Comparison of ENCODE assay signal across 16 cellular contexts in the genomic region with DNA sequence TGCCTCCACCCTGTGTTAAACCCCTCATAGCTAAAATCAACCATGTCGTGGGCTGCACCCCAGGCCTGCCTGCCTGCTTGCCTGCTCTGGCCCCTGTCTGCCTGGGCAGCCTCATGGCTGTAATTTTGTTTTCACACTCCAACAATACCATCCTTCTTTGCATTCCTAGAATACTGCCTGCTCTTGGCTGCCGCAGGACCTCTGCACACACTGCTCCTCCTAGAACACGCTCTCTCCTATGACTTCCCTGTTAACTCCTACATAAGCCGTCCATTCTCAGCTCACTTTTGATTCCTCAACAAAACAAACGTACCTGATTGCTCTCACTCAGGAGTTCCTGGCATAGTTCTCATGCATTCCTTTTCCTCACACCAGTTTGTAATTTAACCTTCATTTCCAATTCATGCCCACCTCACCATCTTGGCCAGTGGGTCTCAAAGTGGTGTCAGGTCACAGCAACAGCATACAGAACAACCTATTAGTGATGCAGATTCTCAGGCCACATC. TPM values are rescaled to one million over a fixed set of nuclear protein-coding genes. Genes with fewer than 3 reads are reported as not detected.
DNase-seq lines count a peak whose midpoint lies in the region; ATAC-seq, FAIRE-seq and TF ChIP-seq lines count a peak whose summit lies in the region.
"Had no signal": no experiment of that assay in that cellular context is flagged by ENCODE, and none has a peak within 500 bp of the region (broad histone marks: within the 10 kb centered on the region; RNA-seq: fewer than 3 reads in every experiment).

No MANE protein-coding gene starts in this region.

- H3K27ac ChIP-seq in IMR-90 (ENCODE audit: insufficient read depth, low read length) (no peak overlapping the region), GM12878 (ENCODE audit: control insufficient read depth, insufficient read depth) (no peak overlapping the region), upper lobe of right lung (no peak overlapping the region)
- H3K27ac ChIP-seq: HL-60 had no signal

- TF ChIP-seq POLR2A in IMR-90 (IDR thresholded peaks at IDR 0.05; ENCODE audit: low read depth, low read length) (no peak), GM12878 (IDR thresholded peaks at IDR 0.05; ENCODE audit: low read depth, low read length) (no peak)

- H3K23ac ChIP-seq in IMR-90 (ENCODE audit: low read depth, low read length) = 0 out of 2 replicates have a peak overlapping the region, but pooled peaks have one; percentile 42

- RAD21 ChIA-PET in GM12878 (lab: Charles Lee; ENCODE audit: unreplicated experiment) = no interaction called here

- peaks cover 18 to 47% of the 10 kb centered on the region in 2 experiments for H3K79me1 ChIP-seq in IMR-90 (ENCODE audit: low read depth in 1 of 2, low read length in 2 of 2)

- ATAC-seq in IMR-90 (ENCODE audit: low read depth) (no peak), GM12878 (no peak), upper lobe of right lung (no peak)
- ATAC-seq: A549 had no signal

- no peak overlapping the region for H3K18ac ChIP-seq in IMR-90 (ENCODE audit: low read depth, low read length)

- no peak overlapping the region for H4K91ac ChIP-seq in IMR-90 (ENCODE audit: insufficient read depth, low read depth, low read length)

- 0 out of 2 replicates have a peak overlapping the region, but pooled peaks have one; percentile 27 for H2AK5ac ChIP-seq in IMR-90 (ENCODE audit: low read depth, low read length)

- H3K4me3 ChIP-seq in IMR-90 (ENCODE audit: insufficient read depth, low read depth, low read length) (no peak overlapping the region), GM12878 (peak overlapping the region; percentile 52; the same call in 1 of the 2 replicates), upper lobe of right lung (no peak overlapping the region)
- H3K4me3 ChIP-seq: A549, smooth muscle cell had no signal

- no peak for TF ChIP-seq EP300 in GM12878 (IDR thresholded peaks at IDR 0.05; ENCODE audit: borderline replicate concordance in 1 of 2, control insufficient read depth in 1 of 2, low read depth in 2 of 2, low read length in 2 of 2)

- POLR2A ChIA-PET in activated CD4-positive, alpha-beta T cell treated with anti-CD3 and anti-CD28 coated beads, Interleukin-2, amount 10 ng/mL, durations not matched to agents 7 days and 5 days (lab: Charles Lee) = no interaction called here
- POLR2A ChIA-PET in IMR-90 (lab: Charles Lee; ENCODE audit: unreplicated experiment) (no interaction called here), GM12878 (lab: Charles Lee) (no interaction called here)

- H2BK120ac ChIP-seq in IMR-90 (ENCODE audit: low read depth, low read length) = no peak overlapping the region

- no peak for FAIRE-seq in GM12878 (lab: Jason Lieb, UNC)
- FAIRE-seq: A549, TTC549 had no signal

- H2BK15ac ChIP-seq in IMR-90 (ENCODE audit: low read depth, low read length) = no peak overlapping the region

- peaks cover 48% of the 10 kb centered on the region for H3K79me2 ChIP-seq in GM12878 (ENCODE audit: control insufficient read depth, insufficient read depth, low read length)

- H3K4me3 Mint-ChIP-seq in activated CD4-positive, alpha-beta T cell treated with anti-CD3 and anti-CD28 coated beads, Interleukin-2, amount 10 ng/mL, durations not matched to agents 7 days and 5 days = peak overlapping the region; percentile 80
- H3K4me3 Mint-ChIP-seq in nephron progenitor cell = peak overlapping the region; percentile 24

- H3K36me3 Mint-ChIP-seq in activated CD4-positive, alpha-beta T cell treated with anti-CD3 and anti-CD28 coated beads, Interleukin-2, amount 10 ng/mL, durations not matched to agents 7 days and 5 days (ENCODE audit: low read depth) = peaks cover 33% of the 10 kb centered on the region
- peaks cover 37% of the 10 kb centered on the region for H3K36me3 Mint-ChIP-seq in nephron progenitor cell (ENCODE audit: low read depth)

- H3K27ac Mint-ChIP-seq in activated CD4-positive, alpha-beta T cell treated with anti-CD3 and anti-CD28 coated beads, Interleukin-2, amount 10 ng/mL, durations not matched to agents 7 days and 5 days = no peak overlapping the region
- H3K27ac Mint-ChIP-seq in nephron progenitor cell = peak overlapping the region; percentile 6

- no peak for DNase-seq in activated CD4-positive, alpha-beta T cell treated with anti-CD3 and anti-CD28 coated beads, Interleukin-2, amount 10 ng/mL, durations not matched to agents 7 days and 5 days
- DNase-seq in activated CD4-positive, alpha-beta T cell treated with anti-CD3 and anti-CD28 coated beads, Interleukin-2, amount 50 U/mL, for 4 hours = no peak
- DNase-seq in IMR-90 (no peak), GM12878 (ENCODE audit: low read depth, low spot score) (no peak), nephron progenitor cell (no peak), DMS153 treated with DMSO at 0.1 percent for 48 hours (lab: John Stamatoyannopoulos, UW; ENCODE audit: unreplicated experiment) (no peak), upper lobe of right lung (no peak), NK-92 (lab: John Stamatoyannopoulos, UW; ENCODE audit: unreplicated experiment) (no peak)
- DNase-seq: hypothalamus, NCI-H187 treated with DMSO at 0.1 percent for 48 hours, NCI-H69, occipital lobe had no signal

- H3K36me3 ChIP-seq in IMR-90 (ENCODE audit: control insufficient read depth, insufficient read depth, low read length) (no peaks in the 10 kb centered on the region), GM12878 (ENCODE audit: control insufficient read depth in 2 of 2, insufficient read depth in 2 of 2, low read length in 1 of 2) (no peaks in the 10 kb centered on the region), upper lobe of right lung (no peaks in the 10 kb centered on the region)

- CTCF ChIA-PET in activated CD4-positive, alpha-beta T cell treated with anti-CD3 and anti-CD28 coated beads, Interleukin-2, amount 10 ng/mL, durations not matched to agents 7 days and 5 days (lab: Charles Lee) = no interaction called here
- CTCF ChIA-PET in IMR-90 (lab: Yijun Ruan, JAX) = no interaction called here
- CTCF ChIA-PET in GM12878 (lab: Yijun Ruan, JAX) = interaction anchor here (1.0 kb wide), 1 partner anchor 86 kb away, joined by 3 read pairs; no protein-coding TSS in a partner anchor

- SMC1A ChIA-PET in GM12878 (lab: Charles Lee; ENCODE audit: uncharacterized antibody, unreplicated experiment) = interaction anchor here (1.2 kb wide), 1 partner anchor 25 kb away, joined by 3 read pairs; no protein-coding TSS in a partner anchor

- intact Hi-C loops in IMR-90 (cut with micrococcal nuclease) (loop anchor here (5.0 to 10.0 kb wide), 4 partner anchors 49 to 617 kb away; no protein-coding TSS in a partner anchor), GM12878 (cut with micrococcal nuclease; ENCODE audit: unreplicated experiment) (loop anchor here (2.0 to 5.0 kb wide), 2 partner anchors 85 to 444 kb away; no protein-coding TSS in a partner anchor), upper lobe of right lung (cut with DNase I) (no loop called here)

- no peak overlapping the region for H2BK5ac ChIP-seq in IMR-90 (ENCODE audit: low read depth, low read length, poor library complexity, severe bottlenecking)

- TF ChIP-seq RAD21 in IMR-90 (IDR thresholded peaks at IDR 0.05; ENCODE audit: low read length) = no peak
- TF ChIP-seq RAD21 in GM12878 (IDR thresholded peaks at IDR 0.05; ENCODE audit: insufficient read depth, low read depth, low read length) = no peak

- 0 out of 2 replicates have a peak overlapping the region, but pooled peaks have one; percentile 32 for H3K4ac ChIP-seq in IMR-90 (ENCODE audit: low read depth, low read length)

- H2AFZ ChIP-seq in IMR-90 (replicated peaks; ENCODE audit: low read length, poor library complexity) (no peak overlapping the region), GM12878 (ENCODE audit: control insufficient read depth, low read depth, low read length) (no peak overlapping the region)

- peaks cover 11% of the 10 kb centered on the region; the same call in 1 of the 2 replicates for H4K20me1 ChIP-seq in IMR-90 (ENCODE audit: insufficient read depth, low read length)
- no peaks in the 10 kb centered on the region for H4K20me1 ChIP-seq in GM12878 (ENCODE audit: control insufficient read depth, insufficient read depth)

- no peak overlapping the region for H4K5ac ChIP-seq in IMR-90 (ENCODE audit: low read depth, low read length)

- H3K9me3 ChIP-seq in IMR-90 (ENCODE audit: control insufficient read depth, insufficient read depth, low read length) = no peaks in the 10 kb centered on the region
- H3K9me3 ChIP-seq in GM12878 (replicated peaks; ENCODE audit: control insufficient read depth, insufficient read depth, low read length) = no peaks in the 10 kb centered on the region
- no peaks in the 10 kb centered on the region for H3K9me3 ChIP-seq in upper lobe of right lung
- H3K9me3 ChIP-seq: A549 had no signal

- dilution Hi-C loops in IMR-90 (cut with HindIII; ENCODE audit: low sequenced_read_pairs, unreplicated experiment) = no loop called here

- H3K27me3 ChIP-seq in IMR-90 (ENCODE audit: control insufficient read depth, insufficient read depth, low read length) (no peaks in the 10 kb centered on the region), GM12878 (replicated peaks in 1 of 2; ENCODE audit: control insufficient read depth in 2 of 2, insufficient read depth in 2 of 2, low read length in 1 of 2) (no peaks in the 10 kb centered on the region), upper lobe of right lung (no peaks in the 10 kb centered on the region)

- H3K4me1 ChIP-seq in IMR-90 (ENCODE audit: control insufficient read depth, insufficient read depth, low read length) = peaks cover 7% of the 10 kb centered on the region
- peaks cover 18% of the 10 kb centered on the region for H3K4me1 ChIP-seq in GM12878 (ENCODE audit: control insufficient read depth, insufficient read depth, low read length)
- peaks cover 38% of the 10 kb centered on the region for H3K4me1 ChIP-seq in upper lobe of right lung

- H4K8ac ChIP-seq in IMR-90 (ENCODE audit: low read depth in 2 of 2, low read length in 2 of 2) = no peak overlapping the region

- BruUV-seq in IMR-90 (replicated peaks; lab: Mats Ljungman, UMichigan) (no TSS peak), GM12878 (replicated peaks; lab: Mats Ljungman, UMichigan) (no TSS peak)

- no peaks in the 10 kb centered on the region for H3K9me3 Mint-ChIP-seq in activated CD4-positive, alpha-beta T cell treated with anti-CD3 and anti-CD28 coated beads, Interleukin-2, amount 10 ng/mL, durations not matched to agents 7 days and 5 days
- no peaks in the 10 kb centered on the region for H3K9me3 Mint-ChIP-seq in nephron progenitor cell

- peak overlapping the region; percentile 52 for H2BK20ac ChIP-seq in IMR-90 (ENCODE audit: low read depth, low read length)

- H3K4me1 Mint-ChIP-seq in activated CD4-positive, alpha-beta T cell treated with anti-CD3 and anti-CD28 coated beads, Interleukin-2, amount 10 ng/mL, durations not matched to agents 7 days and 5 days = peaks cover 64% of the 10 kb centered on the region
- H3K4me1 Mint-ChIP-seq in nephron progenitor cell = peaks cover 59% of the 10 kb centered on the region

- peaks cover 13% of the 10 kb centered on the region for H3K9me1 ChIP-seq in IMR-90 (ENCODE audit: insufficient read depth, low read length)

- no peaks in the 10 kb centered on the region for H3K27me3 Mint-ChIP-seq in activated CD4-positive, alpha-beta T cell treated with anti-CD3 and anti-CD28 coated beads, Interleukin-2, amount 10 ng/mL, durations not matched to agents 7 days and 5 days
- peaks cover 6% of the 10 kb centered on the region for H3K27me3 Mint-ChIP-seq in nephron progenitor cell (ENCODE audit: low read depth, poor library complexity)

- H3K4me2 ChIP-seq in IMR-90 (ENCODE audit: low read depth, low read length) (no peak overlapping the region), GM12878 (ENCODE audit: control insufficient read depth, insufficient read depth) (peak overlapping the region; percentile 57)
- H3K4me2 ChIP-seq: smooth muscle cell had no signal

- TF ChIP-seq CTCF in IMR-90 (conservative IDR thresholded peaks at IDR 0.05; ENCODE audit: low read depth, low read length) = no peak
- TF ChIP-seq CTCF in GM12878 (IDR thresholded peaks at IDR 0.05 in 2 of 3, conservative IDR thresholded peaks at IDR 0.05 in 1 of 3; ENCODE audit: control insufficient read depth in 2 of 3, extremely low read depth in 1 of 3, insufficient read depth in 1 of 3, low read depth in 3 of 3, low read length in 3 of 3) = no peak
- TF ChIP-seq CTCF in nephron progenitor cell (IDR thresholded peaks at IDR 0.05) = no peak
- TF ChIP-seq CTCF in upper lobe of right lung (IDR thresholded peaks at IDR 0.05) = no peak

- H3K14ac ChIP-seq in IMR-90 (replicated peaks; ENCODE audit: low read depth, low read length) = peak overlapping the region; percentile 42

- H3K56ac ChIP-seq in IMR-90 (ENCODE audit: extremely low read depth, insufficient read depth, low read length) = no peak overlapping the region

- in situ Hi-C loops in IMR-90 (cut with MboI; ENCODE audit: low sequenced_read_pairs) = no loop called here
- in situ Hi-C loops in GM12878 (cut with MboI) = no loop called here

- H2AK9ac ChIP-seq in IMR-90 (replicated peaks; ENCODE audit: low read depth, low read length, poor library complexity) = no peak overlapping the region

- H3K9ac ChIP-seq in IMR-90 (ENCODE audit: low read depth, low read length) = no peak overlapping the region
- no peak overlapping the region for H3K9ac ChIP-seq in GM12878 (ENCODE audit: control insufficient read depth, insufficient read depth, low read length)

- 87% methylated on average over 4 of the region's 5 CpGs; no CpG with 5 or more reads in 1 of the 2 experiments for WGBS in IMR-90 (ENCODE audit: extremely low coverage in 2 of 2, insufficient read length in 1 of 2), 2 experiments
- 78% methylated on average over 5 of the region's 5 CpGs for WGBS in GM12878 (ENCODE audit: insufficient coverage, insufficient replicate concordance, low lambda C conversion rate, missing lambda C conversion rate)

RNA-seq across cellular contexts. Expression of gene UXS1, which starts 2.5 kb away (rescaled TPM):
- total RNA-seq in activated CD4-positive, alpha-beta T cell treated with anti-CD3 and anti-CD28 coated beads, Interleukin-2, amount 10 ng/mL, durations not matched to agents 7 days and 5 days = 10 to 100 TPM; 77.6 to 85.0 TPM
- total RNA-seq in IMR-90 (2012; rRNA removed) = 24.7 and 33.7 TPM in 2 replicates
- polyA plus RNA-seq in IMR-90 (2012; rRNA removed) = 54.1 and 54.3 TPM in 2 replicates
- 31.1 and 35.6 TPM in 2 replicates for polyA plus RNA-seq in IMR-90 (2012; cell fraction: cytosol; rRNA removed)
- 22.8 and 23.4 TPM in 2 replicates for polyA plus RNA-seq in IMR-90 (2012; cell fraction: nucleus; rRNA removed; ENCODE audit: low replicate concordance)
- 59.8 and 62.8 TPM in 2 replicates for total RNA-seq in GM12878 (2013; cell fraction: nucleolus; rRNA removed)
- total RNA-seq in GM12878 (2014; rRNA removed) = 14.6 and 18.0 TPM in 2 replicates
- 13.2 and 13.6 TPM in 2 replicates for total RNA-seq in GM12878 (2014; rRNA removed; fragmentation: Illumina TruSeq; extraction: Trizol)
- 22.9 and 25.4 TPM in 2 replicates for total RNA-seq in GM12878 (2021)
- polyA plus RNA-seq in GM12878 (2011; ENCODE audit: low read depth) = 10.8 TPM
- polyA plus RNA-seq in GM12878 (2011; rRNA removed) = 18.4 and 24.0 TPM in 2 replicates
- polyA plus RNA-seq in GM12878 (2011; cell fraction: cytosol; rRNA removed) = 17.3 and 24.1 TPM in 2 replicates
- polyA plus RNA-seq in GM12878 (2011; cell fraction: nucleus; rRNA removed) = 32.5 and 36.5 TPM in 2 replicates
- polyA plus RNA-seq in GM12878 (2012) = 15.7 and 17.2 TPM in 2 replicates
- 25.4 and 33.4 TPM in 2 replicates for polyA plus RNA-seq in GM12878 (2014; fragmentation: Illumina TruSeq; extraction: Trizol)
- 10 to 100 TPM in 1 of 2 experiments, 1 to 10 TPM in 1; 6.0 to 10.5 TPM for polyA plus RNA-seq in GM12878 (2014; fragmentation: Nextera tagmentation; extraction: Ambion mirVana)
- polyA plus RNA-seq in GM12878 (2014; rRNA removed) = 21.2 and 25.2 TPM in 2 replicates
- 10 to 100 TPM; 24.0 to 24.9 TPM for polyA plus RNA-seq in GM12878 (2016; fragmentation: Nextera tagmentation; extraction: Ambion mirVana)
- polyA minus RNA-seq in GM12878 (2011; rRNA and poly(A)+ RNA removed) = 35.3 and 52.3 TPM in 2 replicates
- 10.4 and 13.9 TPM in 2 replicates for polyA minus RNA-seq in GM12878 (2011; cell fraction: cytosol; rRNA and poly(A)+ RNA removed)
- polyA minus RNA-seq in GM12878 (2011; cell fraction: nucleus; rRNA and poly(A)+ RNA removed) = 27.9 and 39.3 TPM in 2 replicates
- total RNA-seq in upper lobe of right lung = 64.8 TPM
